ENCODE assay signal across 17 cellular contexts in the genomic region with DNA sequence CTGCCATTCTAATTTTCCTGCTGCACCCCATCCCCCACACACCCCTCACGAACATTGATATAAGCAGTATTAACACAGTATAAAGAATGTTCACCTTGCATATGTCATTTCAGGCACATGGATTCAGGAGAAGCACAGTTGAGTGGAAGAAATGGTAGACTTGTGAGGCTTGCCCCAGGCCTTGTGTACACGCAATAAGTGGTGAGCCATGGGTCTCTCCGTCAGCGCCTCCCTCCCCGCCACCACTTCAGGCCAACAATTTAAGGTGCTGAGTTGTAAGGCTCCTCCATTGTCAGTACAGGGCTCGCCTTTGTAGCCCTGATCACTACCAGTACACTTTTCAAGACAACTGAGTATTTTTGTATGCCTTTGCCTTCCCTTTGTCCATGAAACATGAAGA. TPM values are rescaled to one million over a fixed set of nuclear protein-coding genes. Genes with fewer than 3 reads are reported as not detected.
DNase-seq lines count a peak whose midpoint lies in the region; TF ChIP-seq lines count a peak whose summit lies in the region.
"Had no signal": no experiment of that assay in that cellular context is flagged by ENCODE, and none has a peak within 500 bp of the region (broad histone marks: within the 10 kb centered on the region; RNA-seq: fewer than 3 reads in every experiment).

No MANE protein-coding gene starts in this region.

- H3K9me3 ChIP-seq in mammary epithelial cell (replicated peaks; ENCODE audit: insufficient read depth, low read length) (no peaks in the 10 kb centered on the region), smooth muscle cell (replicated peaks; ENCODE audit: low read depth) (no peaks in the 10 kb centered on the region)
- H3K9me3 ChIP-seq: gastroesophageal sphincter, neutrophil had no signal

- CTCF ChIA-PET in MCF 10A (lab: Yijun Ruan, JAX) (no interaction called here), mammary epithelial cell (lab: Charles Lee; ENCODE audit: low non-redundant PET) (no interaction called here)

- in situ Hi-C loops in mammary epithelial cell (cut with MboI; ENCODE audit: low sequenced_read_pairs in 2 of 2) = no loop called here

- dilution Hi-C loops in mammary epithelial cell (cut with HindIII; ENCODE audit: low sequenced_read_pairs) = no loop called here

- H3K27ac Mint-ChIP-seq in MCF 10A (ENCODE audit: low read depth, unreplicated experiment) = no peak overlapping the region
- H3K27ac Mint-ChIP-seq in immature natural killer cell = peak overlapping the region in 4 of 6 donors; percentile 43 to 79 (median 69)
- no peak overlapping the region for H3K27ac Mint-ChIP-seq in type B pancreatic cell
- H3K27ac Mint-ChIP-seq: stimulated activated naive CD8-positive, alpha-beta T cell treated with anti-CD3 and anti-CD28 coated beads, Interleukin-15, Interleukin-2, amounts not matched to agents 100 ng/mL and 50 ng/mL, for 24 hours; T-helper 1 cell treated with Interleukin-12 subunit alpha and Interleukin-12 subunit beta and Interleukin-4 antibody, amounts not matched to agents 30 μg/mL and 1 μg/mL, for 36 hours had no signal

- peaks cover 15% of the 10 kb centered on the region for H3K4me1 Mint-ChIP-seq in MCF 10A (ENCODE audit: insufficient read depth, unreplicated experiment)
- H3K4me1 Mint-ChIP-seq in immature natural killer cell = peaks cover 3 to 7% of the 10 kb centered on the region in 2 donors
- peaks cover 10% of the 10 kb centered on the region for H3K4me1 Mint-ChIP-seq in type B pancreatic cell (ENCODE audit: unreplicated experiment)

- intact Hi-C loops in MCF 10A (cut with micrococcal nuclease) = no loop called here
- intact Hi-C loops in mammary epithelial cell (cut with micrococcal nuclease) = no loop called here

- peaks cover 22% of the 10 kb centered on the region for H3K36me3 ChIP-seq in mammary epithelial cell (ENCODE audit: insufficient read depth, low read length)
- peaks cover 5% of the 10 kb centered on the region for H3K36me3 ChIP-seq in smooth muscle cell (ENCODE audit: low read depth)

- no peak overlapping the region for H3K4me3 Mint-ChIP-seq in MCF 10A (ENCODE audit: unreplicated experiment)
- no peak overlapping the region for H3K4me3 Mint-ChIP-seq in immature natural killer cell
- no peak overlapping the region for H3K4me3 Mint-ChIP-seq in type B pancreatic cell
- H3K4me3 Mint-ChIP-seq: activated B cell treated with CpG ODN at 0.5 μM for 24 hours; stimulated activated naive CD8-positive, alpha-beta T cell treated with anti-CD3 and anti-CD28 coated beads, Interleukin-15, Interleukin-2, amounts not matched to agents 100 ng/mL and 50 ng/mL, for 24 hours; T-helper 1 cell treated with Interleukin-12 subunit alpha and Interleukin-12 subunit beta and Interleukin-4 antibody, amounts not matched to agents 30 μg/mL and 1 μg/mL, for 36 hours had no signal

- no peaks in the 10 kb centered on the region for H3K27me3 ChIP-seq in mammary epithelial cell (ENCODE audit: insufficient read depth, low read length)
- no peaks in the 10 kb centered on the region for H3K27me3 ChIP-seq in smooth muscle cell (ENCODE audit: low read depth)
- H3K27me3 ChIP-seq: gastroesophageal sphincter, neutrophil had no signal

- no peak overlapping the region for H2AFZ ChIP-seq in mammary epithelial cell (ENCODE audit: low read depth, low read length)
- H2AFZ ChIP-seq in smooth muscle cell (ENCODE audit: low read depth) = no peak overlapping the region

- no peaks in the 10 kb centered on the region for H3K9me3 Mint-ChIP-seq in MCF 10A (ENCODE audit: unreplicated experiment)
- H3K9me3 Mint-ChIP-seq in immature natural killer cell = no peaks in the 10 kb centered on the region
- no peaks in the 10 kb centered on the region for H3K9me3 Mint-ChIP-seq in type B pancreatic cell
- H3K9me3 Mint-ChIP-seq: activated B cell treated with CpG ODN at 0.5 μM for 24 hours; stimulated activated naive CD8-positive, alpha-beta T cell treated with anti-CD3 and anti-CD28 coated beads, Interleukin-15, Interleukin-2, amounts not matched to agents 100 ng/mL and 50 ng/mL, for 24 hours; T-helper 1 cell treated with Interleukin-12 subunit alpha and Interleukin-12 subunit beta and Interleukin-4 antibody, amounts not matched to agents 30 μg/mL and 1 μg/mL, for 36 hours had no signal

- 89% methylated on average over 6 of the region's 6 CpGs for WGBS in mammary epithelial cell (ENCODE audit: low coverage, missing lambda C conversion rate)
- WGBS in smooth muscle cell (ENCODE audit: low lambda C conversion rate) = 96% methylated on average over 6 of the region's 6 CpGs

- H3K4me2 ChIP-seq in mammary epithelial cell (ENCODE audit: insufficient read depth, low read depth, low read length) (no peak overlapping the region), smooth muscle cell (no peak overlapping the region)

- H3K27ac ChIP-seq in mammary epithelial cell (ENCODE audit: insufficient read depth, low read depth, low read length) = no peak overlapping the region
- H3K27ac ChIP-seq in smooth muscle cell (ENCODE audit: low read depth) = no peak overlapping the region
- H3K27ac ChIP-seq: gastroesophageal sphincter, neutrophil had no signal

- H3K4me1 ChIP-seq in mammary epithelial cell (ENCODE audit: insufficient read depth, low read length) = peaks cover 10% of the 10 kb centered on the region
- H3K4me1 ChIP-seq in smooth muscle cell (ENCODE audit: low read depth) = no peaks in the 10 kb centered on the region
- H3K4me1 ChIP-seq: gastroesophageal sphincter had no signal

- H3K4me3 ChIP-seq in mammary epithelial cell (replicated peaks in 1 of 3; ENCODE audit: insufficient read depth in 1 of 3, low read depth in 2 of 3, low read length in 3 of 3) = no peak overlapping the region
- H3K4me3 ChIP-seq in smooth muscle cell = no peak overlapping the region
- H3K4me3 ChIP-seq: gastroesophageal sphincter had no signal

- TF ChIP-seq CTCF in MCF 10A (IDR thresholded peaks at IDR 0.05; ENCODE audit: unreplicated experiment) (no peak), mammary epithelial cell (conservative IDR thresholded peaks at IDR 0.05 in 1 of 2, IDR thresholded peaks at IDR 0.05 in 1 of 2; ENCODE audit: extremely low read depth in 1 of 2, insufficient read depth in 1 of 2, low read depth in 1 of 2, low read length in 2 of 2) (no peak), type B pancreatic cell (conservative IDR thresholded peaks at IDR 0.05) (no peak), smooth muscle cell (IDR thresholded peaks at IDR 0.05; ENCODE audit: borderline replicate concordance, insufficient read depth, poor library complexity, severe bottlenecking) (no peak)

- no peak overlapping the region for H3K9ac ChIP-seq in mammary epithelial cell (ENCODE audit: insufficient read depth, low read length)
- no peak overlapping the region for H3K9ac ChIP-seq in smooth muscle cell (ENCODE audit: low read depth)

- H4K20me1 ChIP-seq in mammary epithelial cell (ENCODE audit: insufficient read depth, low read length) (no peaks in the 10 kb centered on the region), smooth muscle cell (ENCODE audit: low read depth) (peaks cover 7% of the 10 kb centered on the region)

- POLR2A ChIA-PET in MCF 10A (lab: Yijun Ruan, JAX) = interaction anchor here (1.2 to 1.4 kb wide), 2 partner anchors 9 to 11 kb away, joined by 3 to 6 read pairs; no protein-coding TSS in a partner anchor

- BruUV-seq in MCF 10A (replicated peaks; lab: Mats Ljungman, UMichigan) = TSS peak; percentile 4
- no TSS peak for BruUV-seq in mammary epithelial cell (replicated peaks; lab: Mats Ljungman, UMichigan)

- H3K36me3 Mint-ChIP-seq in MCF 10A (ENCODE audit: insufficient read depth, unreplicated experiment) (peaks cover 20% of the 10 kb centered on the region), immature natural killer cell (peaks cover 7 to 11% (median 8%) of the 10 kb centered on the region in 3 donors), type B pancreatic cell (peaks cover 11% of the 10 kb centered on the region)

- H3K27me3 Mint-ChIP-seq in MCF 10A (ENCODE audit: insufficient read depth, unreplicated experiment) = no peaks in the 10 kb centered on the region
- no peaks in the 10 kb centered on the region for H3K27me3 Mint-ChIP-seq in immature natural killer cell (ENCODE audit: low read depth in 3 of 3)
- no peaks in the 10 kb centered on the region for H3K27me3 Mint-ChIP-seq in type B pancreatic cell
- H3K27me3 Mint-ChIP-seq: activated B cell treated with CpG ODN at 0.5 μM for 24 hours; stimulated activated naive CD8-positive, alpha-beta T cell treated with anti-CD3 and anti-CD28 coated beads, Interleukin-15, Interleukin-2, amounts not matched to agents 100 ng/mL and 50 ng/mL, for 24 hours had no signal

- DNase-seq in MCF 10A (ENCODE audit: unreplicated experiment) = no peak
- no peak for DNase-seq in mammary epithelial cell
- DNase-seq in NAMALWA (ENCODE audit: low spot score) = peak; percentile 15
- DNase-seq in immature natural killer cell = no peak
- DNase-seq in type B pancreatic cell (ENCODE audit: extremely low spot score, unreplicated experiment) = peak; percentile 55
- no peak for DNase-seq in HPDE6-E6E7 (ENCODE audit: extremely low spot score)
- DNase-seq in smooth muscle cell (lab: John Stamatoyannopoulos, UW; ENCODE audit: unreplicated experiment) = no peak
- DNase-seq in activated CD8-positive, alpha-beta memory T cell treated with anti-CD3 and anti-CD28 coated beads, Interleukin-2, amount 50 U/mL, for 4 hours = no peak
- DNase-seq: activated B cell treated with CpG ODN at 0.5 μM for 24 hours; activated naive CD4-positive, alpha-beta T cell; NCI-H2081; NCI-H524 had no signal

- peaks cover 9% of the 10 kb centered on the region for H3F3A ChIP-seq in smooth muscle cell (ENCODE audit: low read depth)

- H3K79me2 ChIP-seq in mammary epithelial cell (ENCODE audit: insufficient read depth, low read length) (no peaks in the 10 kb centered on the region), smooth muscle cell (ENCODE audit: low read depth) (no peaks in the 10 kb centered on the region)

RNA-seq across cellular contexts. Expression of gene CLEC18C, which starts 12.2 kb away (rescaled TPM):
- 0.21 and 0.32 TPM in 2 replicates for total RNA-seq in MCF 10A (2022)
- total RNA-seq in mammary epithelial cell = under 1 TPM in 1 of 2 donors, not detected in 1; 0.50 TPM
- not detected for polyA plus RNA-seq in mammary epithelial cell
- polyA minus RNA-seq in mammary epithelial cell = not detected
- not detected for polyA plus RNA-seq in immature natural killer cell
- total RNA-seq in type B pancreatic cell (ENCODE audit: low replicate concordance) = 1.1 TPM in 1 of 2 replicates, not detected in the other
- total RNA-seq in smooth muscle cell = 0.99 TPM in 1 of 2 replicates, not detected in the other
- polyA plus RNA-seq in smooth muscle cell = 0.95 and 1.3 TPM in 2 replicates
- total RNA-seq: gastroesophageal sphincter, Right ventricle myocardium inferior had no signal

RNA-seq across cellular contexts. Expression of gene PDPR, which starts 47.2 kb away (rescaled TPM):
- total RNA-seq in MCF 10A (2022) (18.8 and 25.6 TPM in 2 replicates), mammary epithelial cell (10 to 100 TPM; 21.3 to 30.0 TPM), type B pancreatic cell (ENCODE audit: low replicate concordance) (15.3 and 29.9 TPM in 2 replicates), smooth muscle cell (11.2 and 12.5 TPM in 2 replicates)
- polyA plus RNA-seq in mammary epithelial cell (17.1 TPM), immature natural killer cell (10 to 100 TPM in 1 of 3 donors, 1 to 10 TPM in 2; 1.9 to 17.0 (median 5.2) TPM), smooth muscle cell (4.7 and 5.7 TPM in 2 replicates)
- polyA minus RNA-seq in mammary epithelial cell = 39.3 TPM

Comparison
In these comparisons a context has a peak if more than half of its experiments do, and no peak if none do; other contexts are left out.
1. DNase-seq: peak in NAMALWA (single experiment) and type B pancreatic cell (single experiment); none in MCF 10A (single experiment), mammary epithelial cell (single experiment), immature natural killer cell (0 of 3), HPDE6-E6E7 (single experiment), smooth muscle cell (single experiment) and activated CD8-positive, alpha-beta memory T cell treated with anti-CD3 and anti-CD28 coated beads, Interleukin-2, amount 50 U/mL, for 4 hours (single experiment).
2. H3K27ac Mint-ChIP-seq: peak in immature natural killer cell (4 of 6); none in MCF 10A (single experiment) and type B pancreatic cell (single experiment).